Comparison of ENCODE assay signal across 6 cellular contexts in the genomic region with DNA sequence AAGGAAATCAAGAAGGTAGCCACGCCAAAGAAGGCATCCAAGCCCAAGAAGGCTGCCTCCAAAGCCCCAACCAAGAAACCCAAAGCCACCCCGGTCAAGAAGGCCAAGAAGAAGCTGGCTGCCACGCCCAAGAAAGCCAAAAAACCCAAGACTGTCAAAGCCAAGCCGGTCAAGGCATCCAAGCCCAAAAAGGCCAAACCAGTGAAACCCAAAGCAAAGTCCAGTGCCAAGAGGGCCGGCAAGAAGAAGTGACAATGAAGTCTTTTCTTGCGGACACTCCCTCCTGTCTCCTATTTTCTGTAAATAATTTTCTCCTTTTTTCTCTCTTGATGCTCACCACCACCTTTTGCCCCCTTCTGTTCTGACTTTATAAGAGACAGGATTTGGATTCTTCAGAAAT. TPM values are rescaled to one million over a fixed set of nuclear protein-coding genes. Genes with fewer than 3 reads are reported as not detected.
DNase-seq lines count a peak whose midpoint lies in the region; ATAC-seq and TF ChIP-seq lines count a peak whose summit lies in the region.

No MANE protein-coding gene starts in this region.

- no peaks in the 10 kb centered on the region for H3K36me3 ChIP-seq in skeletal muscle satellite cell (ENCODE audit: insufficient read depth, low read length)

- DNase-seq in RKO (ENCODE audit: low spot score): peak; percentile 27
- DNase-seq in epithelial cell of proximal tubule (ENCODE audit: low read depth): no peak
- no peak for DNase-seq in NCI-H1092 (lab: John Stamatoyannopoulos, UW)
- DNase-seq in activated gamma-delta T cell treated with Interleukin-2 at 50 U/mL for 16 hours: no peak

- no peak for ATAC-seq in HG03469 (IDR thresholded peaks at IDR 0.05; ENCODE audit: unreplicated experiment)

- H3K9me3 ChIP-seq in skeletal muscle satellite cell (replicated peaks; ENCODE audit: low read length): no peaks in the 10 kb centered on the region

- peak overlapping the region; percentile 99 for H3K4me2 ChIP-seq in skeletal muscle satellite cell (ENCODE audit: low read length)

- H3K4me3 ChIP-seq in epithelial cell of proximal tubule (ENCODE audit: low read depth, low read length) (peak overlapping the region; percentile 81), skeletal muscle satellite cell (ENCODE audit: low read length) (peak overlapping the region; percentile 68)

- peaks cover 46% of the 10 kb centered on the region for H3K4me1 ChIP-seq in skeletal muscle satellite cell (ENCODE audit: control insufficient read depth, insufficient read depth, low read length)

- H3K9ac ChIP-seq in skeletal muscle satellite cell (ENCODE audit: low read depth, low read length): peak overlapping the region; percentile 97

- TF ChIP-seq CTCF in epithelial cell of proximal tubule (conservative IDR thresholded peaks at IDR 0.05; ENCODE audit: low read depth, low read length): no peak

- no peaks in the 10 kb centered on the region for H3K27me3 ChIP-seq in skeletal muscle satellite cell (ENCODE audit: control insufficient read depth, insufficient read depth, low read length)

RNA-seq across cellular contexts. Expression of a gene that starts 1.9 kb away (rescaled TPM):
- 29.1 and 36.0 TPM in 2 replicates for total RNA-seq in epithelial cell of proximal tubule
- total RNA-seq in skeletal muscle satellite cell (2012; rRNA removed): 31.7 and 46.1 TPM in 2 replicates

RNA-seq across cellular contexts. Expression of a gene that starts 17.3 kb away (rescaled TPM):
- not detected in 2 replicates for total RNA-seq in epithelial cell of proximal tubule
- total RNA-seq in skeletal muscle satellite cell (2012; rRNA removed): not detected in 2 replicates

RNA-seq across cellular contexts. Expression of a gene that starts 38.3 kb away (rescaled TPM):
- total RNA-seq in epithelial cell of proximal tubule: 38.6 and 41.9 TPM in 2 replicates
- total RNA-seq in skeletal muscle satellite cell (2012; rRNA removed): 20.5 and 41.9 TPM in 2 replicates

RNA-seq across cellular contexts. Expression of a gene that starts 43.3 kb away (rescaled TPM):
- 333 and 418 TPM in 2 replicates for total RNA-seq in epithelial cell of proximal tubule
- 250 and 358 TPM in 2 replicates for total RNA-seq in skeletal muscle satellite cell (2012; rRNA removed)
